In the genomic region with DNA sequence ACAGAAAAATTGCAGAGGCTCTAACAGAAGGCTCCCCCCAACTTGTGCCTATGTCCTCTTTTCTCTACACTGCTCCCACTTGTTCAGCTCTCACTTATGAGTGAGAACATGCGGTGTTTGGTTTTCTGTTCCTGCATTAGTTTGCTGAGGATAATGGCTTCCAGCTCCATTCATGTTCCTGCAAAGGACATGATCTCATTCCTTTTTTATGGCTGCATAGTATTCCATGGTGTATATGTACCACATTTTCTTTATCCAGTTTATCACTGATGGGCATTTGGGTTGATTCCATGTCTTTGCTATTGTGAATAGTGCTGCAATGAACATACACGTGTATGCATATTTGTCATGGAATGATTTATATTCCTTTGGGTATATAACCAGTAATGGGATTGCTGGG, we compare ENCODE assay signal across 3 cellular contexts.
DNase-seq lines count a peak whose midpoint lies in the region; ATAC-seq, FAIRE-seq and TF ChIP-seq lines count a peak whose summit lies in the region.
"Not testable (repeated sequence)": the region's sequence is repeated elsewhere in the genome, so short reads cannot be mapped to it uniquely, and the experiment has no call there.

No MANE protein-coding gene starts in this region.

- not testable (repeated sequence) for H3K79me2 ChIP-seq in K562 (ENCODE audit: control insufficient read depth, insufficient read depth, low read length)

- H3K27me3 ChIP-seq in K562 (ENCODE audit: control insufficient read depth in 2 of 2, insufficient read depth in 2 of 2, low read length in 2 of 2) = not testable (repeated sequence)

- H3K9me1 ChIP-seq in K562 (ENCODE audit: control insufficient read depth, insufficient read depth, low read length) = not testable (repeated sequence)

- not testable (repeated sequence) for H2AFZ ChIP-seq in K562 (ENCODE audit: low read depth, low read length)

- TF ChIP-seq EP300 in K562 (IDR thresholded peaks at IDR 0.05; ENCODE audit: low read length) = not testable (repeated sequence)

- TF ChIP-seq POLR2A in K562 (conservative IDR thresholded peaks at IDR 0.05) = not testable (repeated sequence)

- TF ChIP-seq RAD21 in K562 (CRISPR knock-in tag; conservative IDR thresholded peaks at IDR 0.05 in 1 of 2, IDR thresholded peaks at IDR 0.05 in 1 of 2) = not testable (repeated sequence)

- H3K4me1 ChIP-seq in HEK293 (ENCODE audit: control insufficient read depth, insufficient read depth, low read length); K562 (replicated peaks in 1 of 2; ENCODE audit: control insufficient read depth in 2 of 2, insufficient read depth in 2 of 2, low read length in 2 of 2): not testable (repeated sequence)

- not testable (repeated sequence) for H3K4me3 ChIP-seq in HEK293 (ENCODE audit: low read depth, low read length); K562

- 0% methylated on average over 2 of the region's 2 CpGs for WGBS in K562 (ENCODE audit: insufficient coverage, low coverage, missing lambda C conversion rate)

- not testable (repeated sequence) for TF ChIP-seq CTCF in HEK293 (tag by site-specific recombination; IDR thresholded peaks at IDR 0.05); K562 (IDR thresholded peaks at IDR 0.05 in 2 of 3, conservative IDR thresholded peaks at IDR 0.05 in 1 of 3; ENCODE audit: insufficient read depth in 2 of 3, low read depth in 1 of 3, low read length in 3 of 3)

- not testable (repeated sequence) for BruUV-seq in K562 (replicated peaks; lab: Mats Ljungman, UMichigan)

- not testable (repeated sequence) for ATAC-seq in SK-N-SH treated with all-trans-retinoic acid at 6 μM for 48 hours, K562

- in situ Hi-C loops in K562 (cut with MboI) = not testable (repeated sequence)

- POLR2A ChIA-PET in HEK293 (lab: Yijun Ruan, JAX); K562 (lab: Yijun Ruan, JAX): not testable (repeated sequence)

- FAIRE-seq in K562 (lab: Jason Lieb, UNC) = not testable (repeated sequence)

- DNase-seq in K562 (ENCODE audit: extremely low read depth in 1 of 4, low spot score in 3 of 4) = not testable (repeated sequence)

- not testable (repeated sequence) for H3K27ac ChIP-seq in HEK293 (ENCODE audit: extremely low read depth, low read depth, low read length); K562 (ENCODE audit: extremely low read depth, low read depth, low read length)

- not testable (repeated sequence) for H3K4me2 ChIP-seq in K562 (ENCODE audit: insufficient read depth, low read length)

- CTCF ChIA-PET in HEK293 (lab: Yijun Ruan, JAX); K562 (lab: Yijun Ruan, JAX; ENCODE audit: low intra/inter-chr PET ratio): not testable (repeated sequence)

- not testable (repeated sequence) for H3K9me3 ChIP-seq in HEK293 (ENCODE audit: control insufficient read depth, insufficient read depth, low read depth, low read length); K562 (replicated peaks; ENCODE audit: control insufficient read depth, insufficient read depth, low read depth, low read length)

- H3K9ac ChIP-seq in K562 (ENCODE audit: insufficient read depth in 1 of 2, low read depth in 2 of 2, low read length in 2 of 2) = not testable (repeated sequence)

- intact Hi-C loops in K562 (cut with micrococcal nuclease) = not testable (repeated sequence)

- not testable (repeated sequence) for H4K20me1 ChIP-seq in K562 (replicated peaks; ENCODE audit: control insufficient read depth, insufficient read depth, low read length)

- H3K36me3 ChIP-seq in HEK293 (ENCODE audit: control insufficient read depth in 2 of 2, insufficient read depth in 1 of 2, low read length in 2 of 2); K562 (ENCODE audit: control insufficient read depth, insufficient read depth, low read length): not testable (repeated sequence)

TF ChIP-seq in HEK293, 187 proteins besides CTCF, POLR2A, EP300 and RAD21:
- TF ChIP-seq ZNF146 (tag by site-specific recombination; IDR thresholded peaks at IDR 0.05) = peak; percentile 63

TF ChIP-seq in SK-N-SH treated with all-trans-retinoic acid at 6 μM for 48 hours, 23 proteins besides CTCF, POLR2A, EP300 and RAD21:
- peak; percentile 65; the same call in 1 of the 2 replicates for TF ChIP-seq ZNF8 (CRISPR knock-in tag; IDR thresholded peaks at IDR 0.05)

TF ChIP-seq in K562, 482 proteins besides CTCF, POLR2A, EP300 and RAD21:
- TF ChIP-seq ZNF146 (CRISPR knock-in tag; IDR thresholded peaks at IDR 0.05; ENCODE audit: unreplicated experiment) = peak; percentile 26
